17 cellular contexts compared by ENCODE assay signal in genomic region chr13:69306766-69307165, GRCh38.
DNase-seq lines count a peak whose midpoint lies in the region; ATAC-seq and TF ChIP-seq lines count a peak whose summit lies in the region.
"Had no signal": no experiment of that assay in that cellular context is flagged by ENCODE, and none has a peak within 500 bp of the region (broad histone marks: within the 10 kb centered on the region; RNA-seq: fewer than 3 reads in every experiment).

No MANE protein-coding gene starts in this region.

- no peak overlapping the region for H2AK5ac ChIP-seq in H9 (ENCODE audit: insufficient read length, low read length)

- no peak overlapping the region for H3K56ac ChIP-seq in H9 (ENCODE audit: insufficient read length, low read depth, low read length)

- no peaks in the 10 kb centered on the region for H3K79me1 ChIP-seq in H9 (ENCODE audit: insufficient read depth, low read depth, low read length, poor library complexity, severe bottlenecking)

- no peak overlapping the region for H2BK20ac ChIP-seq in H9 (ENCODE audit: low read depth, low read length, poor library complexity, severe bottlenecking)

- H2AFZ ChIP-seq in H9 (ENCODE audit: low read length), result no peak overlapping the region
- no peak overlapping the region for H2AFZ ChIP-seq in neural progenitor cell (replicated peaks)

- H3K27ac ChIP-seq in C4-2B (no peak overlapping the region), H9 (ENCODE audit: insufficient read length, low read depth, low read length) (no peak overlapping the region), neural progenitor cell (no peak overlapping the region)
- H3K27ac ChIP-seq: Peyer's patch had no signal

- no peak overlapping the region for H2BK15ac ChIP-seq in H9 (ENCODE audit: low read depth, low read length)

- H3K9ac ChIP-seq in H9 (ENCODE audit: extremely low read depth, insufficient read length, low read length) (no peak overlapping the region), neural progenitor cell (no peak overlapping the region)

- H3K36me3 Mint-ChIP-seq in H9 (ENCODE audit: insufficient read depth in 1 of 3, low read depth in 3 of 3), result no peaks in the 10 kb centered on the region
- no peaks in the 10 kb centered on the region for H3K36me3 Mint-ChIP-seq in neural progenitor cell
- H3K36me3 Mint-ChIP-seq in activated naive CD4-positive, alpha-beta T cell treated with anti-CD3 and anti-CD28 coated beads, Interleukin-2, amount 50 U/mL, for 72 hours, result no peaks in the 10 kb centered on the region
- H3K36me3 Mint-ChIP-seq: CD8-positive, alpha-beta T cell had no signal

- DNase-seq in H9 (no peak), OCI-M1 (lab: John Stamatoyannopoulos, UW) (peak; percentile 31), neural progenitor cell (ENCODE audit: low spot score) (no peak), MG63 (no peak), T-helper 1 cell (no peak)
- DNase-seq in activated naive CD4-positive, alpha-beta T cell treated with anti-CD3 and anti-CD28 coated beads, Interleukin-2, amount 50 U/mL, for 72 hours (ENCODE audit: low spot score in 2 of 2), result no peak
- DNase-seq: CD8-positive, alpha-beta T cell; GDM1; NCI-H1436; NCI-H2081; NCI-H345; NCI-H526; Peyer's patch; SHP77; T-helper 17 cell had no signal

- no peaks in the 10 kb centered on the region for H3K9me3 ChIP-seq in H9 (ENCODE audit: control insufficient read depth, low read depth, low read length)
- no peaks in the 10 kb centered on the region for H3K9me3 ChIP-seq in neural progenitor cell (ENCODE audit: low read depth)
- H3K9me3 ChIP-seq in MG63, result no peaks in the 10 kb centered on the region
- H3K9me3 ChIP-seq: Peyer's patch had no signal

- H3K27me3 Mint-ChIP-seq in H9 (ENCODE audit: low read depth) (no peaks in the 10 kb centered on the region), neural progenitor cell (ENCODE audit: insufficient read depth, low read depth) (no peaks in the 10 kb centered on the region)
- H3K27me3 Mint-ChIP-seq: T-helper 17 cell had no signal

- H3K23ac ChIP-seq in H9 (ENCODE audit: insufficient read length, low read depth, low read length), result no peak overlapping the region

- no CpG with 5 or more reads among the region's 1 CpG for WGBS in H9 (ENCODE audit: extremely low coverage, insufficient read length, low lambda C conversion rate)

- H3K27me3 ChIP-seq in H9 (ENCODE audit: insufficient read depth, low read length) (no peaks in the 10 kb centered on the region), neural progenitor cell (no peaks in the 10 kb centered on the region), MG63 (no peaks in the 10 kb centered on the region; the same call in 1 of the 2 replicates)
- H3K27me3 ChIP-seq: Peyer's patch had no signal

- H4K91ac ChIP-seq in H9 (ENCODE audit: insufficient read length, low read depth, low read length), result no peak overlapping the region

- no peak overlapping the region for H4K8ac ChIP-seq in H9 (replicated peaks; ENCODE audit: insufficient read length, low read depth, low read length)

- H3F3A ChIP-seq in neural progenitor cell (ENCODE audit: low read depth), result no peaks in the 10 kb centered on the region

- H3K9me3 Mint-ChIP-seq in H9, result no peaks in the 10 kb centered on the region
- no peaks in the 10 kb centered on the region for H3K9me3 Mint-ChIP-seq in neural progenitor cell
- H3K9me3 Mint-ChIP-seq in activated naive CD4-positive, alpha-beta T cell treated with anti-CD3 and anti-CD28 coated beads, Interleukin-2, amount 50 U/mL, for 72 hours, result peaks cover 0 to 9% of the 10 kb centered on the region in 2 donors

- H3K18ac ChIP-seq in H9 (ENCODE audit: insufficient read length, low read depth, low read length), result no peak overlapping the region

- H3K4ac ChIP-seq in H9 (ENCODE audit: low read depth, low read length), result no peak overlapping the region

- H3K36me3 ChIP-seq in neural progenitor cell (no peaks in the 10 kb centered on the region), MG63 (no peaks in the 10 kb centered on the region)
- H3K36me3 ChIP-seq: Peyer's patch had no signal

- H4K20me1 ChIP-seq in H9 (ENCODE audit: control insufficient read depth, insufficient read depth, insufficient read length) (no peaks in the 10 kb centered on the region), neural progenitor cell (ENCODE audit: low read depth) (no peaks in the 10 kb centered on the region)

- TF ChIP-seq CTCF in C4-2B (conservative IDR thresholded peaks at IDR 0.05), result 0 out of 2 replicates have a peak, but pooled peaks have one; percentile 3
- TF ChIP-seq CTCF in H9 (conservative IDR thresholded peaks at IDR 0.05), result peak; percentile 32; the same call in 2 of the 3 replicates
- peak; percentile 17 for TF ChIP-seq CTCF in neural progenitor cell (IDR thresholded peaks at IDR 0.05)

- no peak overlapping the region for H4K5ac ChIP-seq in H9 (ENCODE audit: insufficient read length, low read depth, low read length)

- ATAC-seq in activated naive CD4-positive, alpha-beta T cell treated with anti-CD3 and anti-CD28 coated beads, Interleukin-2, amount 50 U/mL, for 72 hours, result no peak
- ATAC-seq: CD8-positive, alpha-beta T cell; GM12878; T-helper 17 cell had no signal

- H3K4me1 ChIP-seq in H9 (ENCODE audit: insufficient read depth, low read length) (no peaks in the 10 kb centered on the region), neural progenitor cell (no peaks in the 10 kb centered on the region)
- H3K4me1 ChIP-seq: Peyer's patch had no signal

- no peak overlapping the region for H2BK12ac ChIP-seq in H9 (ENCODE audit: insufficient read length, low read depth, low read length)

- H3K4me1 Mint-ChIP-seq in H9, result no peaks in the 10 kb centered on the region
- no peaks in the 10 kb centered on the region for H3K4me1 Mint-ChIP-seq in neural progenitor cell
- H3K4me1 Mint-ChIP-seq: T-helper 17 cell had no signal

- H3K4me3 Mint-ChIP-seq in H9 (no peak overlapping the region), neural progenitor cell (no peak overlapping the region)
- H3K4me3 Mint-ChIP-seq: CD8-positive, alpha-beta T cell; T-helper 17 cell had no signal

- no peak overlapping the region for H2BK5ac ChIP-seq in H9 (ENCODE audit: insufficient read length, low read length)

- H3K4me2 ChIP-seq in H9 (ENCODE audit: insufficient read depth, insufficient read length, low read length), result no peak overlapping the region
- H3K4me2 ChIP-seq in neural progenitor cell, result no peak overlapping the region

- H3K23me2 ChIP-seq in H9 (ENCODE audit: insufficient read length, low read depth, low read length, poor library complexity, severe bottlenecking), result no peaks in the 10 kb centered on the region

- no peak overlapping the region for H2BK120ac ChIP-seq in H9 (ENCODE audit: low read depth, low read length, poor library complexity, severe bottlenecking)

- H3K4me3 ChIP-seq in neural progenitor cell (no peak overlapping the region), MG63 (no peak overlapping the region)
- H3K4me3 ChIP-seq: GM12878, Peyer's patch had no signal

- H3K79me2 ChIP-seq in H9 (ENCODE audit: insufficient read depth, low read length) (no peaks in the 10 kb centered on the region), neural progenitor cell (ENCODE audit: low read depth) (no peaks in the 10 kb centered on the region)

- H3K27ac Mint-ChIP-seq in H9 (no peak overlapping the region), neural progenitor cell (no peak overlapping the region)
- no peak overlapping the region for H3K27ac Mint-ChIP-seq in activated naive CD4-positive, alpha-beta T cell treated with anti-CD3 and anti-CD28 coated beads, Interleukin-2, amount 50 U/mL, for 72 hours
- H3K27ac Mint-ChIP-seq: CD8-positive, alpha-beta T cell; T-helper 17 cell had no signal

- no peak overlapping the region for H3T11ph ChIP-seq in H9 (ENCODE audit: low read length)

- H3K14ac ChIP-seq in H9 (ENCODE audit: insufficient read depth, low read length), result no peak overlapping the region
